21 cellular contexts compared by ENCODE assay signal in genomic region chr11:126462422-126462821, GRCh38.
A peak's percentile ranks its signal among the peaks of the same experiment; 100 is the strongest.
DNase-seq lines count a peak whose midpoint lies in the region; ATAC-seq, FAIRE-seq and TF ChIP-seq lines count a peak whose summit lies in the region.
"Had no signal": no experiment of that assay in that cellular context is flagged by ENCODE, and none has a peak within 500 bp of the region (broad histone marks: within the 10 kb centered on the region; RNA-seq: fewer than 3 reads in every experiment).

No MANE protein-coding gene starts in this region.

- H3K79me1 ChIP-seq in IMR-90 (ENCODE audit: low read depth in 1 of 2, low read length in 2 of 2) (no peaks in the 10 kb centered on the region), H1 (ENCODE audit: low read depth, low read length) (no peaks in the 10 kb centered on the region)

- H3K4me1 ChIP-seq in BLaER1 (peaks cover 93% of the 10 kb centered on the region), IMR-90 (ENCODE audit: control insufficient read depth, insufficient read depth, low read length) (peaks cover 2% of the 10 kb centered on the region; the same call in 1 of the 2 replicates), H1 (replicated peaks in 1 of 4; ENCODE audit: control insufficient read depth in 3 of 4, insufficient read depth in 4 of 4, low read length in 3 of 4) (peaks cover 0 to 4% (median under 1%) of the 10 kb centered on the region in 4 experiments; a peak in 3 of 7 replicates), thyroid gland (no peaks in the 10 kb centered on the region)
- H3K4me1 ChIP-seq: BE2C, Caco-2 had no signal

- 83% methylated on average over 1 of the region's 7 CpGs; no CpG with 5 or more reads in 1 of the 2 experiments for WGBS in IMR-90 (ENCODE audit: extremely low coverage in 2 of 2, insufficient read length in 1 of 2), 2 experiments
- WGBS in H1 (ENCODE audit: extremely low coverage in 1 of 2, insufficient coverage in 1 of 2, insufficient read length in 1 of 2, insufficient replicate concordance in 2 of 2, low coverage in 1 of 2, low lambda C conversion rate in 2 of 2, missing lambda C conversion rate in 1 of 2), 2 experiments, result 94% methylated on average over 7 of the region's 7 CpGs; no CpG with 5 or more reads in 1 of the 2 experiments
- WGBS in thyroid gland, 2 donors, result 93 to 95% methylated on average over 7 of the region's 7 CpGs

- POLR2A ChIA-PET in IMR-90 (lab: Charles Lee; ENCODE audit: unreplicated experiment), result no interaction called here
- POLR2A ChIA-PET in H1 (lab: Charles Lee; ENCODE audit: partially characterized antibody), result no interaction called here

- peaks cover under 1% of the 10 kb centered on the region; the same call in 1 of the 2 replicates for H3K23me2 ChIP-seq in H1 (ENCODE audit: low read depth, low read length)

- H3K14ac ChIP-seq in IMR-90 (replicated peaks; ENCODE audit: low read depth, low read length) (no peak overlapping the region), H1 (ENCODE audit: insufficient read length) (no peak overlapping the region)

- DNase-seq in IMR-90 (no peak), H1 (ENCODE audit: low read depth in 1 of 2, low spot score in 2 of 2) (no peak), thyroid gland (no peak), NCI-H1436 treated with DMSO at 0.1 percent for 48 hours (lab: John Stamatoyannopoulos, UW) (no peak)
- DNase-seq: 8988T; ACHN; BE2C; Caco-2; Calu3; CD4-positive, alpha-beta T cell; CD8-positive, alpha-beta T cell; DMS79 treated with DMSO at 0.1 percent for 48 hours; GF-D8 had no signal

- H3K23ac ChIP-seq in IMR-90 (ENCODE audit: low read depth, low read length) (no peak overlapping the region), H1 (ENCODE audit: insufficient read length) (no peak overlapping the region)

- no peak overlapping the region for H2AK9ac ChIP-seq in IMR-90 (replicated peaks; ENCODE audit: low read depth, low read length, poor library complexity)

- TF ChIP-seq CTCF in IMR-90 (conservative IDR thresholded peaks at IDR 0.05; ENCODE audit: low read depth, low read length) (no peak), H1 (IDR thresholded peaks at IDR 0.05; ENCODE audit: control extremely low read depth in 1 of 3, insufficient read depth in 1 of 3, low read depth in 1 of 3, low read length in 3 of 3) (no peak), thyroid gland (IDR thresholded peaks at IDR 0.05) (no peak)

- H3K79me2 ChIP-seq in H1 (ENCODE audit: control insufficient read depth in 1 of 2, insufficient read depth in 2 of 2, low read length in 2 of 2), result no peaks in the 10 kb centered on the region

- no peak overlapping the region for H2AK5ac ChIP-seq in IMR-90 (ENCODE audit: low read depth, low read length)
- H2AK5ac ChIP-seq in H1 (ENCODE audit: low read depth, low read length), result no peak overlapping the region

- TF ChIP-seq RAD21 in IMR-90 (IDR thresholded peaks at IDR 0.05; ENCODE audit: low read length) (no peak), H1 (IDR thresholded peaks at IDR 0.05 in 1 of 2, conservative IDR thresholded peaks at IDR 0.05 in 1 of 2; ENCODE audit: low read depth in 2 of 2, low read length in 2 of 2) (no peak)

- H2BK20ac ChIP-seq in IMR-90 (ENCODE audit: low read depth, low read length), result no peak overlapping the region
- H2BK20ac ChIP-seq in H1 (ENCODE audit: low read length), result no peak overlapping the region

- H3K9ac ChIP-seq in BLaER1, result no peak overlapping the region
- no peak overlapping the region for H3K9ac ChIP-seq in IMR-90 (ENCODE audit: low read depth, low read length)
- H3K9ac ChIP-seq in H1 (replicated peaks in 1 of 4; ENCODE audit: extremely low read depth in 1 of 4, low read depth in 3 of 4, low read length in 3 of 4), result no peak overlapping the region
- H3K9ac ChIP-seq: BLaER1 treated with 17β-estradiol and CSF1 and Interleukin-3, amounts not matched to agents 10 nM and 100 nM had no signal

- H3K18ac ChIP-seq in IMR-90 (ENCODE audit: low read depth, low read length), result no peak overlapping the region
- no peak overlapping the region for H3K18ac ChIP-seq in H1 (ENCODE audit: extremely low read depth, low read length)

- no TSS peak for BruUV-seq in IMR-90 (replicated peaks; lab: Mats Ljungman, UMichigan)

- no peaks in the 10 kb centered on the region for H3K36me3 ChIP-seq in BLaER1
- H3K36me3 ChIP-seq in IMR-90 (ENCODE audit: control insufficient read depth, insufficient read depth, low read length), result no peaks in the 10 kb centered on the region
- no peaks in the 10 kb centered on the region for H3K36me3 ChIP-seq in H1 (ENCODE audit: control insufficient read depth in 2 of 4, insufficient read depth in 4 of 4, low read length in 3 of 4)
- H3K36me3 ChIP-seq in thyroid gland, result no peaks in the 10 kb centered on the region
- H3K36me3 ChIP-seq: BE2C; BLaER1 treated with 17β-estradiol and CSF1 and Interleukin-3, amounts not matched to agents 10 nM and 100 nM had no signal

- H3K4ac ChIP-seq in IMR-90 (ENCODE audit: low read depth, low read length), result no peak overlapping the region
- H3K4ac ChIP-seq in H1 (replicated peaks; ENCODE audit: insufficient read length, low read depth, low read length), result no peak overlapping the region

- in situ Hi-C loops in IMR-90 (cut with MboI; ENCODE audit: low sequenced_read_pairs), result no loop called here

- H3K27ac ChIP-seq in BLaER1 (0 out of 2 replicates have a peak overlapping the region, but pooled peaks have one; percentile 6), IMR-90 (ENCODE audit: insufficient read depth, low read length) (no peak overlapping the region), H1 (ENCODE audit: low read depth, low read length) (no peak overlapping the region), thyroid gland (no peak overlapping the region)
- H3K27ac ChIP-seq: BLaER1 treated with 17β-estradiol and CSF1 and Interleukin-3, amounts not matched to agents 10 nM and 100 nM; C4-2B had no signal

- H3K4me2 ChIP-seq in BLaER1, result no peak overlapping the region
- no peak overlapping the region for H3K4me2 ChIP-seq in IMR-90 (ENCODE audit: low read depth, low read length)
- no peak overlapping the region for H3K4me2 ChIP-seq in H1 (ENCODE audit: insufficient read depth in 1 of 2, low read depth in 2 of 2, low read length in 2 of 2)

- FAIRE-seq in H1 (lab: Jason Lieb, UNC), result no peak
- FAIRE-seq: A204.1, D721Med, G401.6, GM12891, GM19239 had no signal

- TF ChIP-seq EP300 in H1 (IDR thresholded peaks at IDR 0.05; ENCODE audit: borderline replicate concordance in 1 of 2, low read depth in 2 of 2, low read length in 2 of 2), result no peak

- TF ChIP-seq POLR2A in IMR-90 (IDR thresholded peaks at IDR 0.05; ENCODE audit: low read depth, low read length) (no peak), H1 (IDR thresholded peaks at IDR 0.05; ENCODE audit: control extremely low read depth in 1 of 2, low read depth in 2 of 2, low read length in 2 of 2) (no peak), thyroid gland (IDR thresholded peaks at IDR 0.05) (no peak)

- H4K91ac ChIP-seq in IMR-90 (ENCODE audit: insufficient read depth, low read depth, low read length), result no peak overlapping the region
- H4K91ac ChIP-seq in H1 (replicated peaks; ENCODE audit: insufficient read length, low read length), result no peak overlapping the region

- CTCF ChIA-PET in IMR-90 (lab: Yijun Ruan, JAX) (no interaction called here), H1 (lab: Charles Lee; ENCODE audit: partially characterized antibody) (interaction anchor here (1.4 to 2.4 kb wide), 4 partner anchors 10 to 30 kb away, joined by 3 to 9 read pairs (median 5); no protein-coding TSS in a partner anchor)

- H3K27me3 ChIP-seq in BLaER1, result no peaks in the 10 kb centered on the region
- no peaks in the 10 kb centered on the region; the same call in 1 of the 2 replicates for H3K27me3 ChIP-seq in IMR-90 (ENCODE audit: control insufficient read depth, insufficient read depth, low read length)
- H3K27me3 ChIP-seq in H1 (replicated peaks in 1 of 4; ENCODE audit: control insufficient read depth in 3 of 4, extremely low read depth in 1 of 4, insufficient read depth in 3 of 4, low read length in 3 of 4), result peaks cover 0 to 2% (median 0%) of the 10 kb centered on the region in 4 experiments; a peak in 1 of 7 replicates
- no peaks in the 10 kb centered on the region for H3K27me3 ChIP-seq in thyroid gland
- H3K27me3 ChIP-seq: BE2C had no signal

- no peaks in the 10 kb centered on the region for H3K9me1 ChIP-seq in IMR-90 (ENCODE audit: insufficient read depth, low read length)

- H3K56ac ChIP-seq in IMR-90 (ENCODE audit: extremely low read depth, insufficient read depth, low read length), result no peak overlapping the region
- no peak overlapping the region for H3K56ac ChIP-seq in H1 (replicated peaks; ENCODE audit: insufficient read length, low read depth, low read length)

- no peak overlapping the region for H2BK15ac ChIP-seq in IMR-90 (ENCODE audit: low read depth, low read length)
- no peak overlapping the region for H2BK15ac ChIP-seq in H1 (ENCODE audit: low read length)

- H3K4me3 ChIP-seq in BLaER1 (no peak overlapping the region), IMR-90 (ENCODE audit: insufficient read depth, low read depth, low read length) (no peak overlapping the region), H1 (ENCODE audit: extremely low read depth in 1 of 4, insufficient read depth in 2 of 4, low read depth in 3 of 4, low read length in 4 of 4) (no peak overlapping the region), thyroid gland (replicated peaks in 1 of 3) (no peak overlapping the region)
- H3K4me3 ChIP-seq: BLaER1 treated with 17β-estradiol and CSF1 and Interleukin-3, amounts not matched to agents 10 nM and 100 nM had no signal

- dilution Hi-C loops in IMR-90 (cut with HindIII; ENCODE audit: low sequenced_read_pairs, unreplicated experiment), result no loop called here

- H2BK12ac ChIP-seq in H1 (ENCODE audit: low read depth, low read length), result no peak overlapping the region

- no peak for ATAC-seq in IMR-90 (ENCODE audit: low read depth)
- ATAC-seq: CD8-positive, alpha-beta T cell had no signal

- no peak overlapping the region for H2BK5ac ChIP-seq in IMR-90 (ENCODE audit: low read depth, low read length, poor library complexity, severe bottlenecking)
- H2BK5ac ChIP-seq in H1 (ENCODE audit: low read depth, low read length), result no peak overlapping the region

- H4K5ac ChIP-seq in IMR-90 (ENCODE audit: low read depth, low read length), result no peak overlapping the region
- H4K5ac ChIP-seq in H1 (ENCODE audit: insufficient read length, low read depth, low read length), result no peak overlapping the region

- H2BK120ac ChIP-seq in IMR-90 (ENCODE audit: low read depth, low read length) (no peak overlapping the region), H1 (replicated peaks; ENCODE audit: low read depth, low read length) (no peak overlapping the region)

- no peak overlapping the region for H4K8ac ChIP-seq in IMR-90 (ENCODE audit: low read depth in 2 of 2, low read length in 2 of 2)
- 0 out of 2 replicates have a peak overlapping the region, but pooled peaks have one; percentile 26 for H4K8ac ChIP-seq in H1 (ENCODE audit: extremely low read depth, insufficient read depth, low read length)

- no peaks in the 10 kb centered on the region for H3K9me3 ChIP-seq in BLaER1
- H3K9me3 ChIP-seq in IMR-90 (ENCODE audit: control insufficient read depth, insufficient read depth, low read length), result peaks cover 5% of the 10 kb centered on the region
- no peaks in the 10 kb centered on the region for H3K9me3 ChIP-seq in H1 (ENCODE audit: insufficient read depth in 2 of 2, low read depth in 1 of 2, low read length in 1 of 2)
- H3K9me3 ChIP-seq in thyroid gland, result no peaks in the 10 kb centered on the region
- H3K9me3 ChIP-seq: BE2C; BLaER1 treated with 17β-estradiol and CSF1 and Interleukin-3, amounts not matched to agents 10 nM and 100 nM had no signal

- H2AFZ ChIP-seq in IMR-90 (replicated peaks; ENCODE audit: low read length, poor library complexity) (no peak overlapping the region), H1 (ENCODE audit: low read length) (no peak overlapping the region)

- intact Hi-C loops in IMR-90 (cut with micrococcal nuclease), result no loop called here
- intact Hi-C loops in thyroid gland (cut with DNase I), result no loop called here

- no peaks in the 10 kb centered on the region for H4K20me1 ChIP-seq in BLaER1
- no peaks in the 10 kb centered on the region for H4K20me1 ChIP-seq in IMR-90 (ENCODE audit: insufficient read depth, low read length)
- H4K20me1 ChIP-seq in H1 (replicated peaks in 1 of 2; ENCODE audit: control insufficient read depth in 1 of 2, insufficient read depth in 2 of 2, low read length in 2 of 2), result peaks cover 0 to 2% of the 10 kb centered on the region in 2 experiments
- H4K20me1 ChIP-seq: BLaER1 treated with 17β-estradiol and CSF1 and Interleukin-3, amounts not matched to agents 10 nM and 100 nM had no signal
